In genomic region chrX:65588795-65589194, GRCh38 we compare ENCODE assay signal across 26 cellular contexts. TPM values are rescaled to one million over a fixed set of nuclear protein-coding genes. Genes with fewer than 3 reads are reported as not detected.
DNase-seq lines count a peak whose midpoint lies in the region; ATAC-seq and TF ChIP-seq lines count a peak whose summit lies in the region.
"Had no signal": no experiment of that assay in that cellular context is flagged by ENCODE, and none has a peak within 500 bp of the region (broad histone marks: within the 10 kb centered on the region; RNA-seq: fewer than 3 reads in every experiment).

No MANE protein-coding gene starts in this region.

- H3K9me3 ChIP-seq in A673 (ENCODE audit: low read depth, low read length, poor library complexity, severe bottlenecking): no peaks in the 10 kb centered on the region
- H3K9me3 ChIP-seq in adipocyte (ENCODE audit: control insufficient read depth, low read length): peaks cover 4% of the 10 kb centered on the region
- no peaks in the 10 kb centered on the region for H3K9me3 ChIP-seq in hepatocyte (ENCODE audit: low read depth)
- H3K9me3 ChIP-seq in sigmoid colon: no peaks in the 10 kb centered on the region
- no peaks in the 10 kb centered on the region for H3K9me3 ChIP-seq in body of pancreas
- H3K9me3 ChIP-seq: BLaER1, Peyer's patch, prostate gland had no signal

- no peaks in the 10 kb centered on the region for H3K4me1 ChIP-seq in A673 (ENCODE audit: insufficient read depth, low read length, poor library complexity, severe bottlenecking)
- H3K4me1 ChIP-seq in adipocyte (ENCODE audit: control insufficient read depth, insufficient read depth, low read length): no peaks in the 10 kb centered on the region
- H3K4me1 ChIP-seq in hepatocyte (ENCODE audit: insufficient read depth): no peaks in the 10 kb centered on the region
- peaks cover 0 to 19% (median 15%) of the 10 kb centered on the region in 4 donors for H3K4me1 ChIP-seq in sigmoid colon
- H3K4me1 ChIP-seq in body of pancreas: no peaks in the 10 kb centered on the region
- H3K4me1 ChIP-seq: prostate gland had no signal

- TF ChIP-seq CTCF in A673 (conservative IDR thresholded peaks at IDR 0.05; ENCODE audit: low read depth, low read length): no peak
- no peak for TF ChIP-seq CTCF in hepatocyte (IDR thresholded peaks at IDR 0.05; ENCODE audit: poor library complexity)
- no peak for TF ChIP-seq CTCF in sigmoid colon (IDR thresholded peaks at IDR 0.05)
- no peak for TF ChIP-seq CTCF in HFFc6 (IDR thresholded peaks at IDR 0.05)
- no peak for TF ChIP-seq CTCF in body of pancreas (IDR thresholded peaks at IDR 0.05)

- H3K27me3 ChIP-seq in A673 (replicated peaks; ENCODE audit: insufficient read depth, low read depth, low read length, poor library complexity): no peaks in the 10 kb centered on the region
- H3K27me3 ChIP-seq in adipocyte (replicated peaks; ENCODE audit: control insufficient read depth, insufficient read depth, low read length): peaks cover 16% of the 10 kb centered on the region
- H3K27me3 ChIP-seq in hepatocyte: no peaks in the 10 kb centered on the region
- no peaks in the 10 kb centered on the region for H3K27me3 ChIP-seq in sigmoid colon
- no peaks in the 10 kb centered on the region for H3K27me3 ChIP-seq in body of pancreas
- H3K27me3 ChIP-seq: Peyer's patch had no signal

- WGBS in hepatocyte (ENCODE audit: low lambda C conversion rate, missing lambda C conversion rate): 90% methylated on average over 1 of the region's 1 CpG
- WGBS in sigmoid colon, 2 donors: 82 to 91% methylated on average over 1 of the region's 1 CpG
- WGBS in body of pancreas, 2 donors: 50% methylated on average over 1 of the region's 1 CpG; no CpG with 5 or more reads in 1 of the 2 donors

- no peaks in the 10 kb centered on the region for H3K9me2 ChIP-seq in hepatocyte (replicated peaks; ENCODE audit: insufficient read depth)

- H3K4me3 ChIP-seq in A673 (ENCODE audit: low read depth, low read length, poor library complexity, severe bottlenecking) (peak overlapping the region; percentile 21), adipocyte (ENCODE audit: low read length) (peak overlapping the region; percentile 54), hepatocyte (no peak overlapping the region), sigmoid colon (peak overlapping the region in 2 of 4 donors; percentile 6 to 25), body of pancreas (no peak overlapping the region)
- H3K4me3 ChIP-seq: BLaER1, GM23338, Peyer's patch, prostate gland, SK-N-MC had no signal

- no peaks in the 10 kb centered on the region for H3K36me3 Mint-ChIP-seq in HFFc6 (ENCODE audit: low read depth)
- H3K36me3 Mint-ChIP-seq: activated naive CD8-positive, alpha-beta T cell treated with anti-CD3 and anti-CD28 coated beads for 36 hours; IgD-negative memory B cell; mesothelial cell of epicardium; type B pancreatic cell had no signal

- intact Hi-C loops in A673 (cut with micrococcal nuclease; ENCODE audit: unreplicated experiment): no loop called here
- intact Hi-C loops in sigmoid colon (cut with DNase I): no loop called here
- intact Hi-C loops in body of pancreas (cut with DNase I): loop anchor here (5.0 kb wide), 1 partner anchor 399 kb away; no protein-coding TSS in a partner anchor

- peak overlapping the region; percentile 29 for H3K9ac ChIP-seq in adipocyte (ENCODE audit: low read length)
- H3K9ac ChIP-seq: BLaER1 had no signal

- POLR2A ChIA-PET in A673 (lab: Charles Lee; ENCODE audit: low non-redundant PET): no interaction called here

- H3K4me3 Mint-ChIP-seq in HFFc6: no peak overlapping the region; the same call in 1 of the 2 replicates
- H3K4me3 Mint-ChIP-seq: activated naive CD8-positive, alpha-beta T cell treated with anti-CD3 and anti-CD28 coated beads for 36 hours; GM23338; IgD-negative memory B cell; mesothelial cell of epicardium; neural crest cell; type B pancreatic cell had no signal

- no peaks in the 10 kb centered on the region for H4K20me1 ChIP-seq in hepatocyte (ENCODE audit: insufficient read depth, poor library complexity, severe bottlenecking)
- H4K20me1 ChIP-seq: BLaER1 had no signal

- H3K9me3 Mint-ChIP-seq in HFFc6: no peaks in the 10 kb centered on the region
- H3K9me3 Mint-ChIP-seq: activated naive CD8-positive, alpha-beta T cell treated with anti-CD3 and anti-CD28 coated beads for 36 hours; GM23338; IgD-negative memory B cell; mesothelial cell of epicardium; type B pancreatic cell had no signal

- DNase-seq in A673 (ENCODE audit: low spot score): no peak
- DNase-seq in adipocyte (ENCODE audit: low read depth): no peak
- DNase-seq in hepatocyte (ENCODE audit: low spot score): no peak
- no peak for DNase-seq in sigmoid colon
- no peak for DNase-seq in HFFc6
- DNase-seq in superior temporal gyrus (ENCODE audit: extremely low spot score): no peak
- no peak for DNase-seq in body of pancreas
- DNase-seq in mucosa of gallbladder (ENCODE audit: low spot score): no peak
- DNase-seq: activated CD4-positive, alpha-beta T cell treated with anti-CD3 and anti-CD28 coated beads, Interleukin-2, amount 50 U/mL, for 1 hour; activated naive CD8-positive, alpha-beta T cell treated with anti-CD3 and anti-CD28 coated beads for 36 hours; effector CD8-positive, alpha-beta T cell; MM.1S; NCI-H1436 treated with DMSO at 0.1 percent for 48 hours; NCI-H510A; NK-92 treated with Interleukin-12 subunit alpha and Interleukin-12 subunit beta, amount 100 ng/mL, for 24 hours; stimulated activated CD4-positive, alpha-beta T cell treated with anti-CD3 and anti-CD28 coated beads, Interleukin-4, amount 100 ng/mL, for 24 hours; stimulated activated naive CD4-positive, alpha-beta T cell treated with Interleukin-2 at 50 U/mL for 16 hours had no signal

- no peak for ATAC-seq in body of pancreas
- ATAC-seq: GM23338 had no signal

- CTCF ChIA-PET in A673 (lab: Charles Lee): no interaction called here

- no peaks in the 10 kb centered on the region for H3K79me2 ChIP-seq in hepatocyte

- BruUV-seq in A673 (replicated peaks; lab: Mats Ljungman, UMichigan): no TSS peak

- no peaks in the 10 kb centered on the region; the same call in 1 of the 2 replicates for H3K27me3 Mint-ChIP-seq in HFFc6 (ENCODE audit: insufficient read depth)
- H3K27me3 Mint-ChIP-seq: activated naive CD8-positive, alpha-beta T cell treated with anti-CD3 and anti-CD28 coated beads for 36 hours; type B pancreatic cell had no signal

- H2AFZ ChIP-seq in hepatocyte: no peak overlapping the region
- H2AFZ ChIP-seq: GM23338 had no signal

- no peak overlapping the region for H3K27ac Mint-ChIP-seq in HFFc6
- H3K27ac Mint-ChIP-seq: activated naive CD8-positive, alpha-beta T cell treated with anti-CD3 and anti-CD28 coated beads for 36 hours; GM23338; IgD-negative memory B cell; type B pancreatic cell had no signal

- no peak for TF ChIP-seq EP300 in sigmoid colon (IDR thresholded peaks at IDR 0.05)

- H3K27ac ChIP-seq in A673 (ENCODE audit: low read depth, low read length, poor library complexity, severe bottlenecking): no peak overlapping the region
- H3K27ac ChIP-seq in hepatocyte: peak overlapping the region; percentile 78
- H3K27ac ChIP-seq in sigmoid colon: peak overlapping the region; percentile 32 to 74 (median 66)
- no peak overlapping the region for H3K27ac ChIP-seq in body of pancreas
- H3K27ac ChIP-seq: BLaER1, prostate gland, SK-N-MC had no signal

- TF ChIP-seq POLR2A in sigmoid colon (IDR thresholded peaks at IDR 0.05): no peak
- TF ChIP-seq POLR2A in body of pancreas (IDR thresholded peaks at IDR 0.05): no peak

- peaks cover 24% of the 10 kb centered on the region for H3K4me1 Mint-ChIP-seq in HFFc6 (ENCODE audit: low read depth)
- H3K4me1 Mint-ChIP-seq: neural crest cell had no signal

- no peaks in the 10 kb centered on the region for H3K36me3 ChIP-seq in A673 (ENCODE audit: insufficient read depth, low read length, poor library complexity, severe bottlenecking)
- H3K36me3 ChIP-seq in adipocyte (ENCODE audit: control insufficient read depth, insufficient read depth, low read length, severe bottlenecking): no peaks in the 10 kb centered on the region
- H3K36me3 ChIP-seq in hepatocyte (replicated peaks; ENCODE audit: insufficient read depth, low read depth): no peaks in the 10 kb centered on the region
- no peaks in the 10 kb centered on the region for H3K36me3 ChIP-seq in sigmoid colon
- H3K36me3 ChIP-seq in body of pancreas (replicated peaks in 1 of 2; ENCODE audit: insufficient read depth in 1 of 2, low read depth in 2 of 2): no peaks in the 10 kb centered on the region
- H3K36me3 ChIP-seq: BLaER1, Peyer's patch, prostate gland had no signal

- H3K4me2 ChIP-seq in hepatocyte: no peak overlapping the region
- H3K4me2 ChIP-seq: BLaER1, GM23338 had no signal

RNA-seq across cellular contexts. Expression of gene LAS1L, which starts 54.2 kb away (rescaled TPM):
- total RNA-seq in A673 (2021) (65.4 and 66.9 TPM in 2 replicates), hepatocyte (13.2 and 14.1 TPM in 2 replicates), sigmoid colon (10 to 100 TPM; 20.9 to 22.2 (median 21.3) TPM), body of pancreas (10 to 100 TPM in 1 of 2 donors, 1 to 10 TPM in 1; 9.9 to 12.7 TPM), mucosa of gallbladder (24.6 TPM)
- polyA plus RNA-seq in hepatocyte (22.3 and 26.0 TPM in 2 replicates), sigmoid colon (10 to 100 TPM in 2 of 3 donors, 1 to 10 TPM in 1; 7.6 to 23.9 (median 10.2) TPM)
- total RNA-seq in HFFc6 (2021; fragmentation: NEBNext Ultra II Directional; extraction: Animal tissue kit (Norgen Biotek cat#: 25700)): 10 to 100 TPM; 29.2 to 33.0 (median 31.9) TPM

Comparison
In these comparisons a context has a peak if more than half of its experiments do, and no peak if none do; other contexts are left out.
1. H3K27ac ChIP-seq: peak in hepatocyte (single experiment) and sigmoid colon (4 of 4); none in A673 (single experiment) and body of pancreas (0 of 4).
2. H3K4me3 ChIP-seq: peak in A673 (single experiment) and adipocyte (single experiment); none in hepatocyte (single experiment) and body of pancreas (0 of 2).